Comparison of ENCODE assay signal across 20 cellular contexts in genomic region chr3:149000207-149000745, GRCh38. TPM values are rescaled to one million over a fixed set of nuclear protein-coding genes. Genes with fewer than 3 reads are reported as not detected.
DNase-seq lines count a peak whose midpoint lies in the region; ATAC-seq, FAIRE-seq and TF ChIP-seq lines count a peak whose summit lies in the region.
"Had no signal": no experiment of that assay in that cellular context is flagged by ENCODE, and none has a peak within 500 bp of the region (broad histone marks: within the 10 kb centered on the region; RNA-seq: fewer than 3 reads in every experiment).

No MANE protein-coding gene starts in this region.

- no peak overlapping the region for H3K4me3 ChIP-seq in left ventricle myocardium inferior
- H3K4me3 ChIP-seq in epithelial cell of esophagus (ENCODE audit: low read length) = no peak overlapping the region
- no peak overlapping the region for H3K4me3 ChIP-seq in upper lobe of left lung
- H3K4me3 ChIP-seq: ascending aorta, esophagus squamous epithelium, hepatocyte, mucosa of descending colon, Peyer's patch had no signal

- H3K27ac ChIP-seq in left ventricle myocardium inferior (replicated peaks) = peak overlapping the region; percentile 65
- H3K27ac ChIP-seq in upper lobe of left lung = peak overlapping the region; percentile 39 to 65 (median 52)
- H3K27ac ChIP-seq: hepatocyte, Peyer's patch, VCaP had no signal

- ATAC-seq in left ventricle myocardium superior (no peak), upper lobe of left lung (ENCODE audit: low FRiP score in 2 of 2) (no peak)
- ATAC-seq: mucosa of descending colon had no signal

- DNase-seq in left ventricle myocardium inferior = no peak
- DNase-seq in left ventricle myocardium superior = no peak
- DNase-seq in SKM-1 (lab: John Stamatoyannopoulos, UW; ENCODE audit: unreplicated experiment) = peak; percentile 54
- DNase-seq in epithelial cell of esophagus (ENCODE audit: low read depth) = peak; percentile 28
- no peak for DNase-seq in upper lobe of left lung
- DNase-seq in GM12892 (ENCODE audit: insufficient read length) = no peak
- no peak for DNase-seq in DMS 273 treated with DMSO at 0.1 percent for 48 hours (lab: John Stamatoyannopoulos, UW)
- DNase-seq in NCI-H774 (lab: John Stamatoyannopoulos, UW) = no peak
- DNase-seq: activated CD4-positive, alpha-beta memory T cell treated with anti-CD3 and anti-CD28 coated beads, Interleukin-2, amount 10 ng/mL, durations not matched to agents 7 days and 5 days; activated gamma-delta T cell; Caco-2; dermis blood vessel endothelial cell; esophagus squamous epithelium; mucosa of descending colon; NCI-H524 treated with DMSO at 0.1 percent for 48 hours; Peyer's patch; stimulated activated CD4-positive, alpha-beta T cell treated with anti-CD3 and anti-CD28 coated beads, Interleukin-4, amount 100 ng/mL, for 1 hour had no signal

- H3K4me1 ChIP-seq in left ventricle myocardium inferior (peaks cover 74% of the 10 kb centered on the region), upper lobe of left lung (peaks cover 0 to 15% (median 13%) of the 10 kb centered on the region in 4 donors)
- H3K4me1 ChIP-seq: Caco-2, Peyer's patch had no signal

- 59 to 63% methylated on average over 3 of the region's 3 CpGs for WGBS in upper lobe of left lung, 2 donors

- H3K27me3 ChIP-seq in left ventricle myocardium inferior (ENCODE audit: low read depth) (no peaks in the 10 kb centered on the region), upper lobe of left lung (no peaks in the 10 kb centered on the region)
- H3K27me3 ChIP-seq: ascending aorta, esophagus squamous epithelium, hepatocyte, Peyer's patch had no signal

- TF ChIP-seq EP300 in upper lobe of left lung (IDR thresholded peaks at IDR 0.05) = no peak

- H3K36me3 ChIP-seq in left ventricle myocardium inferior = peaks cover 34% of the 10 kb centered on the region
- H3K36me3 ChIP-seq in upper lobe of left lung = peaks cover 0 to 60% (median 19%) of the 10 kb centered on the region in 4 donors

- TF ChIP-seq CTCF in left ventricle myocardium inferior (IDR thresholded peaks at IDR 0.05; ENCODE audit: borderline replicate concordance) (no peak), epithelial cell of esophagus (IDR thresholded peaks at IDR 0.05; ENCODE audit: insufficient read depth, low read depth, low read length, missing control alignments) (no peak), upper lobe of left lung (IDR thresholded peaks at IDR 0.05) (no peak)

- FAIRE-seq in GM12892 (lab: Jason Lieb, UNC) = no peak

- intact Hi-C loops in left ventricle myocardium inferior (cut with micrococcal nuclease) (no loop called here), left ventricle myocardium superior (cut with micrococcal nuclease) (no loop called here)

- H3K9me3 ChIP-seq in left ventricle myocardium inferior (replicated peaks) (no peaks in the 10 kb centered on the region), upper lobe of left lung (no peaks in the 10 kb centered on the region)
- H3K9me3 ChIP-seq: ascending aorta, Caco-2, esophagus squamous epithelium, mucosa of descending colon, Peyer's patch had no signal

- no peak for TF ChIP-seq POLR2A in upper lobe of left lung (IDR thresholded peaks at IDR 0.05)
- TF ChIP-seq POLR2A in GM12892 (IDR thresholded peaks at IDR 0.05; ENCODE audit: low read depth, low read length) = no peak

RNA-seq across cellular contexts. Expression of gene GYG1, which starts 8.9 kb away (rescaled TPM):
- total RNA-seq in left ventricle myocardium inferior (155 TPM), left ventricle myocardium superior (179 TPM), upper lobe of left lung (10 to 100 TPM; 10.5 to 48.6 (median 31.5) TPM)
- 10.7 TPM for polyA plus RNA-seq in GM12892 (2012; ENCODE audit: missing spikeins)

Comparison
In these comparisons a context has a peak if more than half of its experiments do, and no peak if none do; other contexts are left out.
1. DNase-seq: peak in SKM-1 (single experiment) and epithelial cell of esophagus (single experiment); none in left ventricle myocardium inferior (single experiment), left ventricle myocardium superior (single experiment), upper lobe of left lung (0 of 2), GM12892 (single experiment), DMS 273 treated with DMSO at 0.1 percent for 48 hours (single experiment) and NCI-H774 (single experiment).